8 cellular contexts compared by ENCODE assay signal in the genomic region with DNA sequence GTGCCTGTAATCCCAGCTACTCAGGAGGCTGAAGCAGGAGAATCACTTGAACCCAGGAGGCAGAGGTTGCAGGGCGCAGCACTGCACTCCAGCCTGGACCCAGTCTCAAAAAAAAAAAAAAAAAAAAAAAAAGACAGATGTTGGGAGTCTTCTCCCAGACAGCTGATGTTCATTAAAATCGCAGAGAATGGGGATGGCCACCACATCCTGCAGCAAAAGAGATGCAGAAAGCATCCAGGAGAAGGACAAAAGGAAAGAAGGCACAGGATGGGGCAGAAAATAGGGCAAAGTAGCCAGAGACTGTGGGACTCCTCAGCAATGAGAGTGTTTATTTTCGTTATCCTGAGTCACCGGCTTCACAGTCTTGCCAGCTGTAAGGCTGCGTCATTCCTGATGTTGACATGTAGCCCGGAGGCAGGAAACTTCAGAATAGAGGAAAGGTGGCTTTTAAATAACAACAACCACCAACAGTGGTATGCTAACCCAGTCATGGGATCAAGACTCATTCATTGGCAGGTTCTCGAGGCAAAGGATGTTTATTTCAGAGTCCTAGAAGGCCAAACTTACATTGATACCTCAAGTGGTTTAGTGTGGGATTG.
DNase-seq lines count a peak whose midpoint lies in the region; ATAC-seq and TF ChIP-seq lines count a peak whose summit lies in the region.

No MANE protein-coding gene starts in this region.

- no peak for ATAC-seq in naive thymus-derived CD4-positive, alpha-beta T cell

- intact Hi-C loops in adrenal gland (cut with DNase I), result no loop called here
- intact Hi-C loops in naive thymus-derived CD4-positive, alpha-beta T cell (cut with micrococcal nuclease), result no loop called here
- intact Hi-C loops in activated naive CD4-positive, alpha-beta T cell treated with anti-CD3 and anti-CD28 coated beads for 36 hours (cut with micrococcal nuclease), result no loop called here

- TF ChIP-seq CTCF in adrenal gland (IDR thresholded peaks at IDR 0.05) (no peak), right atrium auricular region (IDR thresholded peaks at IDR 0.05) (no peak)

- no peak for TF ChIP-seq POLR2A in adrenal gland (IDR thresholded peaks at IDR 0.05)

- WGBS in adrenal gland, 4 donors, result 27 to 43% (median 35%) methylated on average over 7 of the region's 7 CpGs

- no peak overlapping the region for H3K4me3 Mint-ChIP-seq in naive thymus-derived CD4-positive, alpha-beta T cell
- H3K4me3 Mint-ChIP-seq in activated naive CD4-positive, alpha-beta T cell treated with anti-CD3 and anti-CD28 coated beads for 36 hours, result no peak overlapping the region

- POLR2A ChIA-PET in naive thymus-derived CD4-positive, alpha-beta T cell (lab: Charles Lee), result no interaction called here

- H3K36me3 Mint-ChIP-seq in naive thymus-derived CD4-positive, alpha-beta T cell, result peaks cover 0 to 3% (median 0%) of the 10 kb centered on the region in 5 donors
- no peaks in the 10 kb centered on the region for H3K36me3 Mint-ChIP-seq in activated naive CD4-positive, alpha-beta T cell treated with anti-CD3 and anti-CD28 coated beads for 36 hours (ENCODE audit: low read depth)

- H3K4me1 ChIP-seq in adrenal gland (replicated peaks in 1 of 2), result no peaks in the 10 kb centered on the region
- peaks cover 0 to 6% of the 10 kb centered on the region in 2 donors for H3K4me1 ChIP-seq in right atrium auricular region
- no peaks in the 10 kb centered on the region for H3K4me1 ChIP-seq in naive thymus-derived CD4-positive, alpha-beta T cell (ENCODE audit: control insufficient read depth in 2 of 2, insufficient read depth in 2 of 2, low read length in 2 of 2)

- H3K4me3 ChIP-seq in adrenal gland (no peak overlapping the region), right atrium auricular region (no peak overlapping the region), skeletal muscle cell (ENCODE audit: low read depth, low read length) (no peak overlapping the region)
- H3K4me3 ChIP-seq in naive thymus-derived CD4-positive, alpha-beta T cell (ENCODE audit: low read length), result no peak overlapping the region

- peaks cover 0 to 12% (median 0%) of the 10 kb centered on the region in 7 donors for H3K4me1 Mint-ChIP-seq in naive thymus-derived CD4-positive, alpha-beta T cell
- H3K4me1 Mint-ChIP-seq in activated naive CD4-positive, alpha-beta T cell treated with anti-CD3 and anti-CD28 coated beads for 36 hours (ENCODE audit: low read depth), result no peaks in the 10 kb centered on the region

- H3K27me3 Mint-ChIP-seq in naive thymus-derived CD4-positive, alpha-beta T cell, result peaks cover 2 to 20% (median 16%) of the 10 kb centered on the region in 5 donors
- peaks cover 8% of the 10 kb centered on the region for H3K27me3 Mint-ChIP-seq in activated naive CD4-positive, alpha-beta T cell treated with anti-CD3 and anti-CD28 coated beads for 36 hours (ENCODE audit: low read depth)

- H3K27ac ChIP-seq in adrenal gland (peak overlapping the region in 2 of 5 donors; percentile 58), right atrium auricular region (peak overlapping the region; percentile 10 to 78)
- no peak overlapping the region for H3K27ac ChIP-seq in naive thymus-derived CD4-positive, alpha-beta T cell (ENCODE audit: low read depth, low read length)

- H3K36me3 ChIP-seq in adrenal gland (replicated peaks in 1 of 2), result no peaks in the 10 kb centered on the region
- H3K36me3 ChIP-seq in right atrium auricular region, result no peaks in the 10 kb centered on the region
- no peaks in the 10 kb centered on the region for H3K36me3 ChIP-seq in naive thymus-derived CD4-positive, alpha-beta T cell (ENCODE audit: control insufficient read depth in 2 of 3, insufficient read depth in 3 of 3, low read length in 3 of 3)

- H3K27ac Mint-ChIP-seq in naive thymus-derived CD4-positive, alpha-beta T cell, result no peak overlapping the region
- no peak overlapping the region for H3K27ac Mint-ChIP-seq in activated naive CD4-positive, alpha-beta T cell treated with anti-CD3 and anti-CD28 coated beads for 36 hours

- no peaks in the 10 kb centered on the region for H3K27me3 ChIP-seq in adrenal gland
- H3K27me3 ChIP-seq in right atrium auricular region, result no peaks in the 10 kb centered on the region
- no peaks in the 10 kb centered on the region for H3K27me3 ChIP-seq in naive thymus-derived CD4-positive, alpha-beta T cell (ENCODE audit: control insufficient read depth in 2 of 2, insufficient read depth in 2 of 2, low read length in 2 of 2)

- no peaks in the 10 kb centered on the region for H3K9me3 ChIP-seq in adrenal gland (replicated peaks in 1 of 3)
- H3K9me3 ChIP-seq in right atrium auricular region, result peaks cover 0 to 12% of the 10 kb centered on the region in 2 donors
- H3K9me3 ChIP-seq in naive thymus-derived CD4-positive, alpha-beta T cell (ENCODE audit: control insufficient read depth in 2 of 3, low read length in 3 of 3), result no peaks in the 10 kb centered on the region

- CTCF ChIA-PET in naive thymus-derived CD4-positive, alpha-beta T cell (lab: Charles Lee), result no interaction called here
- CTCF ChIA-PET in activated naive CD4-positive, alpha-beta T cell treated with anti-CD3 and anti-CD28 coated beads for 36 hours (lab: Charles Lee), result no interaction called here

- H3K9me3 Mint-ChIP-seq in naive thymus-derived CD4-positive, alpha-beta T cell, result peaks cover 0 to 21% (median 3%) of the 10 kb centered on the region in 11 donors
- no peaks in the 10 kb centered on the region for H3K9me3 Mint-ChIP-seq in activated naive CD4-positive, alpha-beta T cell treated with anti-CD3 and anti-CD28 coated beads for 36 hours

- DNase-seq in GOT3 (lab: John Stamatoyannopoulos, UW) (peak; percentile 56), adrenal gland (peak; percentile 58 to 88 (median 77)), right atrium auricular region (ENCODE audit: low spot score) (peak; percentile 83), skeletal muscle cell (ENCODE audit: low read depth) (peak; percentile 98)
- no peak for DNase-seq in activated CD8-positive, alpha-beta memory T cell treated with anti-CD3 and anti-CD28 coated beads, Interleukin-2, amount 50 U/mL, for 48 hours
- DNase-seq in activated CD8-positive, alpha-beta memory T cell treated with anti-CD3 and anti-CD28 coated beads for 24 hours, result no peak
- DNase-seq in naive thymus-derived CD4-positive, alpha-beta T cell, result no peak
- DNase-seq in activated naive CD4-positive, alpha-beta T cell treated with anti-CD3 and anti-CD28 coated beads for 36 hours, result no peak

Comparison
In these comparisons a context has a peak if more than half of its experiments do, and no peak if none do; other contexts are left out.
1. DNase-seq: peak in GOT3 (single experiment), adrenal gland (7 of 7), right atrium auricular region (single experiment) and skeletal muscle cell (single experiment); none in activated CD8-positive, alpha-beta memory T cell treated with anti-CD3 and anti-CD28 coated beads, Interleukin-2, amount 50 U/mL, for 48 hours (single experiment), activated CD8-positive, alpha-beta memory T cell treated with anti-CD3 and anti-CD28 coated beads for 24 hours (single experiment), naive thymus-derived CD4-positive, alpha-beta T cell (0 of 9) and activated naive CD4-positive, alpha-beta T cell treated with anti-CD3 and anti-CD28 coated beads for 36 hours (single experiment).